ENCODE assay signal across 8 cellular contexts in the genomic region with DNA sequence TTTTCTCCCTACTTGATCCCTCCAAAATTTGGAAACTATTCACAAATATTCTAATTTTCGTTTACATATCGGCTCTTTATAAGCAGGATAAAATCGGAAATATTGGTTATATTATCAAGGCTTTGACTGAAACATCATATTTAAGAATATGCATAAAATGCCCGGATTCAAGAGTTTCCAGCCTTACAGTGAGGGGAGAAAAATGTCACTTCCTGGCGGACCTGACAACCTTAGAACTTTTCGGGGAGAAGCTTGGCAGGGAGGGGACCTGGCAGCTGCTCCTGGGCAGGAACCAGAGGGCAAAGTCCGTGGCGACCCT. TPM values are rescaled to one million over a fixed set of nuclear protein-coding genes. Genes with fewer than 3 reads are reported as not detected.
A peak's percentile ranks its signal among the peaks of the same experiment; 100 is the strongest.
DNase-seq lines count a peak whose midpoint lies in the region; ATAC-seq and TF ChIP-seq lines count a peak whose summit lies in the region.

No MANE protein-coding gene starts in this region.

- H3K9me3 ChIP-seq in HUES64 (ENCODE audit: insufficient read depth, low read depth, low read length): no peaks in the 10 kb centered on the region

- WGBS in HUES64: 7% methylated on average over 5 of the region's 8 CpGs

- H3K36me3 Mint-ChIP-seq in chondrocyte (ENCODE audit: low read depth): no peaks in the 10 kb centered on the region
- no peaks in the 10 kb centered on the region for H3K36me3 Mint-ChIP-seq in natural killer cell treated with Interleukin-12 subunit alpha and Interleukin-12 subunit beta and Interleukin-15 and Interleukin-18, amount 100 ng/mL, for 72 hours

- H3K4me3 Mint-ChIP-seq in chondrocyte (ENCODE audit: unreplicated experiment): peak overlapping the region; percentile 74
- peak overlapping the region; percentile 84 for H3K4me3 Mint-ChIP-seq in natural killer cell treated with Interleukin-12 subunit alpha and Interleukin-12 subunit beta and Interleukin-15 and Interleukin-18, amount 100 ng/mL, for 72 hours

- no peaks in the 10 kb centered on the region for H3K36me3 ChIP-seq in HUES64 (ENCODE audit: insufficient read depth, low read length)

- no peaks in the 10 kb centered on the region for H3K27me3 ChIP-seq in HUES64 (ENCODE audit: insufficient read depth, low read length)

- H3K4me1 ChIP-seq in HUES64 (ENCODE audit: insufficient read depth, low read length): peaks cover 7% of the 10 kb centered on the region

- H3K27ac ChIP-seq in HUES64 (ENCODE audit: low read depth, low read length): peak overlapping the region; percentile 84

- no peak for TF ChIP-seq CTCF in chondrocyte (IDR thresholded peaks at IDR 0.05)

- ATAC-seq in GM18498 (IDR thresholded peaks at IDR 0.05; ENCODE audit: unreplicated experiment): peak; percentile 26
- no peak for ATAC-seq in natural killer cell treated with Interleukin-12 subunit alpha and Interleukin-12 subunit beta and Interleukin-15 and Interleukin-18, amount 100 ng/mL, for 72 hours
- ATAC-seq in HG02798 (IDR thresholded peaks at IDR 0.05; ENCODE audit: poor library complexity, unreplicated experiment): no peak
- no peak for ATAC-seq in GM21447 (IDR thresholded peaks at IDR 0.05; ENCODE audit: unreplicated experiment)

- peaks cover 7% of the 10 kb centered on the region for H3K4me1 Mint-ChIP-seq in chondrocyte (ENCODE audit: low read depth)
- H3K4me1 Mint-ChIP-seq in natural killer cell treated with Interleukin-12 subunit alpha and Interleukin-12 subunit beta and Interleukin-15 and Interleukin-18, amount 100 ng/mL, for 72 hours (ENCODE audit: low read depth in 2 of 2): peaks cover 4 to 6% of the 10 kb centered on the region in 2 donors

- H3K27ac Mint-ChIP-seq in chondrocyte (ENCODE audit: unreplicated experiment): peak overlapping the region; percentile 61
- no peak overlapping the region for H3K27ac Mint-ChIP-seq in natural killer cell treated with Interleukin-12 subunit alpha and Interleukin-12 subunit beta and Interleukin-15 and Interleukin-18, amount 100 ng/mL, for 72 hours

- H3K9ac ChIP-seq in HUES64 (ENCODE audit: low read depth, low read length): peak overlapping the region; percentile 92

- H3K27me3 Mint-ChIP-seq in chondrocyte (ENCODE audit: low read depth): peaks cover 8% of the 10 kb centered on the region
- H3K27me3 Mint-ChIP-seq in natural killer cell treated with Interleukin-12 subunit alpha and Interleukin-12 subunit beta and Interleukin-15 and Interleukin-18, amount 100 ng/mL, for 72 hours: peaks cover 7 to 15% of the 10 kb centered on the region in 2 donors

- H3K4me3 ChIP-seq in HUES64 (ENCODE audit: low read length): peak overlapping the region; percentile 74

- DNase-seq in chondrocyte (ENCODE audit: low spot score): no peak
- no peak for DNase-seq in natural killer cell treated with Interleukin-12 subunit alpha and Interleukin-12 subunit beta and Interleukin-15 and Interleukin-18, amount 100 ng/mL, for 72 hours (ENCODE audit: low spot score)
- no peak for DNase-seq in SW 1271 (lab: John Stamatoyannopoulos, UW)
- no peak for DNase-seq in mesenteric fat pad (ENCODE audit: low spot score)

- no peaks in the 10 kb centered on the region for H3K9me3 Mint-ChIP-seq in chondrocyte (ENCODE audit: low read depth)
- H3K9me3 Mint-ChIP-seq in natural killer cell treated with Interleukin-12 subunit alpha and Interleukin-12 subunit beta and Interleukin-15 and Interleukin-18, amount 100 ng/mL, for 72 hours: no peaks in the 10 kb centered on the region

RNA-seq across cellular contexts. Expression of gene ACSM6, which starts 10.9 kb away (rescaled TPM):
- polyA plus RNA-seq in HUES64 (2013, experiment 1 of 2): not detected
- not detected for polyA plus RNA-seq in HUES64 (2013, experiment 2 of 2)
- total RNA-seq in chondrocyte (not detected in 3 replicates), mesenteric fat pad (not detected)
- total RNA-seq in natural killer cell treated with Interleukin-12 subunit alpha and Interleukin-12 subunit beta and Interleukin-15 and Interleukin-18, amount 100 ng/mL, for 72 hours: not detected
